In the genomic region with DNA sequence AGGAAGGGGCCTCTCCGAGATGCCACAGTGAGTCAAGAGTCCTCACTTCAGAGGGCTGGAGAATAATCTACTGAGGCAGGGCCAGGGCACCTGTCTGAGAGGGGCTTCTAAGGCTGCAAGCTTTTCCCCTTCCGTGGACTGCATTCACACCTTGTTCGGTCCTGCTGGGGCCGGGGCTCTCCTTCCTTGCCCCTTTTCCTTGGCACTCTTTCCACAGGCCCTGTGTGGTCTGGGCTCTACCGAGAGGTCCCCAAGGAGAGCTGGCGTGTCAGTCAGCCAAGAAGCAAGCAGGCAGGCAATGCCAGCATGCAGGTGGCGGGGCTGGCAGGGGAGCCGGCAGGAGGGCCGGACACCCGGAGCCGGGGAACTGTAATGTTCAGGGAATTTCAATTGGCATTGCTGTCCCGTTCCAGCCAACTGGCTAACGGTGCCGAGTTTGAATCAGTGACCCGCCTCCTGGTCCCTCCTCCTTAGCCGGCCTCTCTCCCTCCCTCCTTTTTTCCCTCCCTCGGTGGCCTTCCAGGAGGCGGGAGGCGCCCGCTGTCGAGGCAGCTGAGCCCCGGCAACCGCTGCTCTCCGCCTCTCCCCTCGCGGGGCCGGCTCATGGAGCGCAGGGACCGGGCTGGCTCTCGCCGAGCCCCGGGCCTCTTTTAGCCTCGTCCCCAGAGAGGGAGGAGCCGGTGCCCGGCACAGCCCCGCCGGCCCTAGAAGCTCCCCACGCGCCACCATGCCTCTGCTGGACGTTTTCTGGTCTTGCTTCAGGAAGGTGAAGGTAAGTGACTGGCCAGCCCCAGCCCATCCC, we compare ENCODE assay signal across 2 cellular contexts.
A peak's percentile ranks its signal among the peaks of the same experiment; 100 is the strongest.
TF ChIP-seq lines count a peak whose summit lies in the region.

A gene with protein sequence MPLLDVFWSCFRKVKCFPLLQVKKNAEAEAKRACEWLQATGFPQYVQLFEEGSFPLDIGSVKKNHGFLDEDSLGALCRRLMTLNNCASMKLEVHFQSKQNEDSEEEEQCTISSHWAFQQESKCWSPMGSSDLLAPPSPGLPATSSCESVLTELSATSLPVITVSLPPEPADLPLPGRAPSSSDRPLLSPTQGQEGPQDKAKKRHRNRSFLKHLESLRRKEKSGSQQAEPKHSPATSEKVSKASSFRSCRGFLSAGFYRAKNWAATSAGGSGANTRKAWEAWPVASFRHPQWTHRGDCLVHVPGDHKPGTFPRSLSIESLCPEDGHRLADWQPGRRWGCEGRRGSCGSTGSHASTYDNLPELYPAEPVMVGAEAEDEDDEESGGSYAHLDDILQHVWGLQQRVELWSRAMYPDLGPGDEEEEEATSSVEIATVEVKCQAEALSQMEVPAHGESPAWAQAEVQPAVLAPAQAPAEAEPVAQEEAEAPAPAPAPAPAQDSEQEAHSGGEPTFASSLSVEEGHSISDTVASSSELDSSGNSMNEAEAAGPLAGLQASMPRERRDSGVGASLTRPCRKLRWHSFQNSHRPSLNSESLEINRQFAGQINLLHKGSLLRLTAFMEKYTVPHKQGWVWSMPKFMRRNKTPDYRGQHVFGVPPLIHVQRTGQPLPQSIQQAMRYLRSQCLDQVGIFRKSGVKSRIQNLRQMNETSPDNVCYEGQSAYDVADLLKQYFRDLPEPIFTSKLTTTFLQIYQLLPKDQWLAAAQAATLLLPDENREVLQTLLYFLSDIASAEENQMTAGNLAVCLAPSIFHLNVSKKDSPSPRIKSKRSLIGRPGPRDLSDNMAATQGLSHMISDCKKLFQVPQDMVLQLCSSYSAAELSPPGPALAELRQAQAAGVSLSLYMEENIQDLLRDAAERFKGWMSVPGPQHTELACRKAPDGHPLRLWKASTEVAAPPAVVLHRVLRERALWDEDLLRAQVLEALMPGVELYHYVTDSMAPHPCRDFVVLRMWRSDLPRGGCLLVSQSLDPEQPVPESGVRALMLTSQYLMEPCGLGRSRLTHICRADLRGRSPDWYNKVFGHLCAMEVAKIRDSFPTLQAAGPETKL (plus strand): TSS at position 511 of the 802 bp plus-strand sequence. CDS start 217 bp downstream, at position 728.

TF ChIP-seq in HEK293, 187 proteins besides CTCF, POLR2A, EP300 and RAD21 (continues in another document):
- TF ChIP-seq, protein P1, sequence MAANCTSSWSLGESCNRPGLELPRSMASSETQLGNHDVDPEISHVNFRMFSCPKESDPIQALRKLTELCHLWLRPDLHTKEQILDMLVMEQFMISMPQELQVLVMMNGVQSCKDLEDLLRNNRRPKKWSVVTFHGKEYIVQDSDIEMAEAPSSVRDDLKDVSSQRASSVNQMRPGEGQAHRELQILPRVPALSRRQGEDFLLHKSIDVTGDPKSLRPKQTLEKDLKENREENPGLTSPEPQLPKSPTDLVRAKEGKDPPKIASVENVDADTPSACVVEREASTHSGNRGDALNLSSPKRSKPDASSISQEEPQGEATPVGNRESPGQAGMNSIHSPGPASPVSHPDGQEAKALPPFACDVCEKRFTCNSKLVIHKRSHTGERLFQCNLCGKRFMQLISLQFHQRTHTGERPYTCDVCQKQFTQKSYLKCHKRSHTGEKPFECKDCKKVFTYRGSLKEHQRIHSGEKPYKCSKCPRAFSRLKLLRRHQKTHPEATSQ (tag by site-specific recombination; IDR thresholded peaks at IDR 0.05), result no peak
- TF ChIP-seq, protein P2, sequence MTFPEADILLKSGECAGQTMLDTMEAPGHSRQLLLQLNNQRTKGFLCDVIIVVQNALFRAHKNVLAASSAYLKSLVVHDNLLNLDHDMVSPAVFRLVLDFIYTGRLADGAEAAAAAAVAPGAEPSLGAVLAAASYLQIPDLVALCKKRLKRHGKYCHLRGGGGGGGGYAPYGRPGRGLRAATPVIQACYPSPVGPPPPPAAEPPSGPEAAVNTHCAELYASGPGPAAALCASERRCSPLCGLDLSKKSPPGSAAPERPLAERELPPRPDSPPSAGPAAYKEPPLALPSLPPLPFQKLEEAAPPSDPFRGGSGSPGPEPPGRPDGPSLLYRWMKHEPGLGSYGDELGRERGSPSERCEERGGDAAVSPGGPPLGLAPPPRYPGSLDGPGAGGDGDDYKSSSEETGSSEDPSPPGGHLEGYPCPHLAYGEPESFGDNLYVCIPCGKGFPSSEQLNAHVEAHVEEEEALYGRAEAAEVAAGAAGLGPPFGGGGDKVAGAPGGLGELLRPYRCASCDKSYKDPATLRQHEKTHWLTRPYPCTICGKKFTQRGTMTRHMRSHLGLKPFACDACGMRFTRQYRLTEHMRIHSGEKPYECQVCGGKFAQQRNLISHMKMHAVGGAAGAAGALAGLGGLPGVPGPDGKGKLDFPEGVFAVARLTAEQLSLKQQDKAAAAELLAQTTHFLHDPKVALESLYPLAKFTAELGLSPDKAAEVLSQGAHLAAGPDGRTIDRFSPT (tag by site-specific recombination; IDR thresholded peaks at IDR 0.05), result no peak
- TF ChIP-seq ZBTB8A (tag by site-specific recombination; IDR thresholded peaks at IDR 0.05) (peak; percentile 83), SP3 (tag by site-specific recombination; IDR thresholded peaks at IDR 0.05) (peak; percentile 89), ZBTB48 (tag by site-specific recombination; IDR thresholded peaks at IDR 0.05) (0 out of 2 replicates have a peak, but pooled peaks have one; percentile 47), HOXD13 (CRISPR knock-in tag; IDR thresholded peaks at IDR 0.05; ENCODE audit: borderline replicate concordance) (no peak), ZBTB20 (tag by site-specific recombination; IDR thresholded peaks at IDR 0.05) (peak; percentile 95), GLIS1 (tag by site-specific recombination; IDR thresholded peaks at IDR 0.05) (peak; percentile 71), SP2 (tag by site-specific recombination; IDR thresholded peaks at IDR 0.05) (peak; percentile 89), ZNF341 (tag by site-specific recombination; IDR thresholded peaks at IDR 0.05; ENCODE audit: low read depth) (peak; percentile 95), ZNF335 (tag by site-specific recombination; conservative IDR thresholded peaks at IDR 0.05) (peak; percentile 36)
- TF ChIP-seq, protein P3, sequence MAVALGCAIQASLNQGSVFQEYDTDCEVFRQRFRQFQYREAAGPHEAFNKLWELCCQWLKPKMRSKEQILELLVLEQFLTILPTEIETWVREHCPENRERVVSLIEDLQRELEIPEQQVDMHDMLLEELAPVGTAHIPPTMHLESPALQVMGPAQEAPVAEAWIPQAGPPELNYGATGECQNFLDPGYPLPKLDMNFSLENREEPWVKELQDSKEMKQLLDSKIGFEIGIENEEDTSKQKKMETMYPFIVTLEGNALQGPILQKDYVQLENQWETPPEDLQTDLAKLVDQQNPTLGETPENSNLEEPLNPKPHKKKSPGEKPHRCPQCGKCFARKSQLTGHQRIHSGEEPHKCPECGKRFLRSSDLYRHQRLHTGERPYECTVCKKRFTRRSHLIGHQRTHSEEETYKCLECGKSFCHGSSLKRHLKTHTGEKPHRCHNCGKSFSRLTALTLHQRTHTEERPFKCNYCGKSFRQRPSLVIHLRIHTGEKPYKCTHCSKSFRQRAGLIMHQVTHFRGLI (tag by site-specific recombination; IDR thresholded peaks at IDR 0.05), result peak; percentile 38; the same call in 1 of the 2 replicates
- TF ChIP-seq, protein P4, sequence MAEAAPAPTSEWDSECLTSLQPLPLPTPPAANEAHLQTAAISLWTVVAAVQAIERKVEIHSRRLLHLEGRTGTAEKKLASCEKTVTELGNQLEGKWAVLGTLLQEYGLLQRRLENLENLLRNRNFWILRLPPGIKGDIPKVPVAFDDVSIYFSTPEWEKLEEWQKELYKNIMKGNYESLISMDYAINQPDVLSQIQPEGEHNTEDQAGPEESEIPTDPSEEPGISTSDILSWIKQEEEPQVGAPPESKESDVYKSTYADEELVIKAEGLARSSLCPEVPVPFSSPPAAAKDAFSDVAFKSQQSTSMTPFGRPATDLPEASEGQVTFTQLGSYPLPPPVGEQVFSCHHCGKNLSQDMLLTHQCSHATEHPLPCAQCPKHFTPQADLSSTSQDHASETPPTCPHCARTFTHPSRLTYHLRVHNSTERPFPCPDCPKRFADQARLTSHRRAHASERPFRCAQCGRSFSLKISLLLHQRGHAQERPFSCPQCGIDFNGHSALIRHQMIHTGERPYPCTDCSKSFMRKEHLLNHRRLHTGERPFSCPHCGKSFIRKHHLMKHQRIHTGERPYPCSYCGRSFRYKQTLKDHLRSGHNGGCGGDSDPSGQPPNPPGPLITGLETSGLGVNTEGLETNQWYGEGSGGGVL (tag by site-specific recombination; IDR thresholded peaks at IDR 0.05), result peak; percentile 28; the same call in 1 of the 2 replicates
- TF ChIP-seq, protein P5, sequence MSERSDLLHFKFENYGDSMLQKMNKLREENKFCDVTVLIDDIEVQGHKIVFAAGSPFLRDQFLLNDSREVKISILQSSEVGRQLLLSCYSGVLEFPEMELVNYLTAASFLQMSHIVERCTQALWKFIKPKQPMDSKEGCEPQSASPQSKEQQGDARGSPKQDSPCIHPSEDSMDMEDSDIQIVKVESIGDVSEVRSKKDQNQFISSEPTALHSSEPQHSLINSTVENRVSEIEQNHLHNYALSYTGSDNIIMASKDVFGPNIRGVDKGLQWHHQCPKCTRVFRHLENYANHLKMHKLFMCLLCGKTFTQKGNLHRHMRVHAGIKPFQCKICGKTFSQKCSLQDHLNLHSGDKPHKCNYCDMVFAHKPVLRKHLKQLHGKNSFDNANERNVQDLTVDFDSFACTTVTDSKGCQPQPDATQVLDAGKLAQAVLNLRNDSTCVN (tag by site-specific recombination; optimal IDR thresholded peaks at IDR 0.05), result peak; percentile 18

TF ChIP-seq in K562, 482 proteins besides CTCF, POLR2A, EP300 and RAD21 (continues in another document):
- TF ChIP-seq, protein P6, sequence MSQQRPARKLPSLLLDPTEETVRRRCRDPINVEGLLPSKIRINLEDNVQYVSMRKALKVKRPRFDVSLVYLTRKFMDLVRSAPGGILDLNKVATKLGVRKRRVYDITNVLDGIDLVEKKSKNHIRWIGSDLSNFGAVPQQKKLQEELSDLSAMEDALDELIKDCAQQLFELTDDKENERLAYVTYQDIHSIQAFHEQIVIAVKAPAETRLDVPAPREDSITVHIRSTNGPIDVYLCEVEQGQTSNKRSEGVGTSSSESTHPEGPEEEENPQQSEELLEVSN (IDR thresholded peaks at IDR 0.05; ENCODE audit: borderline replicate concordance in 1 of 2, extremely low read depth in 1 of 2, insufficient read depth in 1 of 2, insufficient read length in 1 of 2, low read depth in 1 of 2, low read length in 1 of 2, poor library complexity in 1 of 2, severe bottlenecking in 1 of 2), result peak; percentile 22 to 57
- TF ChIP-seq ZFX (CRISPR knock-in tag; IDR thresholded peaks at IDR 0.05) (peak; percentile 58), RBFOX2 (IDR thresholded peaks at IDR 0.05; ENCODE audit: low read depth, low read length) (peak; percentile 62), L3MBTL2 (IDR thresholded peaks at IDR 0.05) (peak; percentile 82), GABPA (tag; conservative IDR thresholded peaks at IDR 0.05; ENCODE audit: low read depth) (no peak), SMAD4 (CRISPR knock-in tag; conservative IDR thresholded peaks at IDR 0.05) (no peak), NRF1 (conservative IDR thresholded peaks at IDR 0.05 in 1 of 2, IDR thresholded peaks at IDR 0.05 in 1 of 2) (0 out of 4 replicates have a peak, but pooled peaks of 1 of the 2 experiments have one; percentile 19), BRD4 (IDR thresholded peaks at IDR 0.05) (no peak), POLR2G (IDR thresholded peaks at IDR 0.05; ENCODE audit: low read depth, low read length) (peak; percentile 70), HEY1 (CRISPR knock-in tag; IDR thresholded peaks at IDR 0.05; ENCODE audit: borderline replicate concordance) (no peak), XRCC5 (IDR thresholded peaks at IDR 0.05; ENCODE audit: low read depth, low read length) (no peak), DACH1 (IDR thresholded peaks at IDR 0.05; ENCODE audit: partially characterized antibody) (no peak)
- TF ChIP-seq, protein P7, sequence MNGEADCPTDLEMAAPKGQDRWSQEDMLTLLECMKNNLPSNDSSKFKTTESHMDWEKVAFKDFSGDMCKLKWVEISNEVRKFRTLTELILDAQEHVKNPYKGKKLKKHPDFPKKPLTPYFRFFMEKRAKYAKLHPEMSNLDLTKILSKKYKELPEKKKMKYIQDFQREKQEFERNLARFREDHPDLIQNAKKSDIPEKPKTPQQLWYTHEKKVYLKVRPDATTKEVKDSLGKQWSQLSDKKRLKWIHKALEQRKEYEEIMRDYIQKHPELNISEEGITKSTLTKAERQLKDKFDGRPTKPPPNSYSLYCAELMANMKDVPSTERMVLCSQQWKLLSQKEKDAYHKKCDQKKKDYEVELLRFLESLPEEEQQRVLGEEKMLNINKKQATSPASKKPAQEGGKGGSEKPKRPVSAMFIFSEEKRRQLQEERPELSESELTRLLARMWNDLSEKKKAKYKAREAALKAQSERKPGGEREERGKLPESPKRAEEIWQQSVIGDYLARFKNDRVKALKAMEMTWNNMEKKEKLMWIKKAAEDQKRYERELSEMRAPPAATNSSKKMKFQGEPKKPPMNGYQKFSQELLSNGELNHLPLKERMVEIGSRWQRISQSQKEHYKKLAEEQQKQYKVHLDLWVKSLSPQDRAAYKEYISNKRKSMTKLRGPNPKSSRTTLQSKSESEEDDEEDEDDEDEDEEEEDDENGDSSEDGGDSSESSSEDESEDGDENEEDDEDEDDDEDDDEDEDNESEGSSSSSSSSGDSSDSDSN (IDR thresholded peaks at IDR 0.05; ENCODE audit: borderline replicate concordance in 1 of 2, low read depth in 2 of 2, low read length in 2 of 2), result peak; percentile 32 to 71; a peak in 1 of 4 replicates
- TF ChIP-seq, protein P8, sequence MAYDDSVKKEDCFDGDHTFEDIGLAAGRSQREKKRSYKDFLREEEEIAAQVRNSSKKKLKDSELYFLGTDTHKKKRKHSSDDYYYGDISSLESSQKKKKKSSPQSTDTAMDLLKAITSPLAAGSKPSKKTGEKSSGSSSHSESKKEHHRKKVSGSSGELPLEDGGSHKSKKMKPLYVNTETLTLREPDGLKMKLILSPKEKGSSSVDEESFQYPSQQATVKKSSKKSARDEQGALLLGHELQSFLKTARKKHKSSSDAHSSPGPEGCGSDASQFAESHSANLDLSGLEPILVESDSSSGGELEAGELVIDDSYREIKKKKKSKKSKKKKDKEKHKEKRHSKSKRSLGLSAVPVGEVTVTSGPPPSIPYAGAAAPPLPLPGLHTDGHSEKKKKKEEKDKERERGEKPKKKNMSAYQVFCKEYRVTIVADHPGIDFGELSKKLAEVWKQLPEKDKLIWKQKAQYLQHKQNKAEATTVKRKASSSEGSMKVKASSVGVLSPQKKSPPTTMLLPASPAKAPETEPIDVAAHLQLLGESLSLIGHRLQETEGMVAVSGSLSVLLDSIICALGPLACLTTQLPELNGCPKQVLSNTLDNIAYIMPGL (CRISPR knock-in tag; IDR thresholded peaks at IDR 0.05), result no peak
